ENCODE assay signal across 8 cellular contexts in genomic region chr6:26520840-26521484, GRCh38. TPM values are rescaled to one million over a fixed set of nuclear protein-coding genes. Genes with fewer than 3 reads are reported as not detected.
DNase-seq lines count a peak whose midpoint lies in the region; ATAC-seq and TF ChIP-seq lines count a peak whose summit lies in the region.

No MANE protein-coding gene starts in this region.

- H3K4me3 ChIP-seq in right cardiac atrium (ENCODE audit: low read length) = peak overlapping the region; percentile 97
- peak overlapping the region; percentile 56 to 88 for H3K4me3 ChIP-seq in vagina

- no peak for TF ChIP-seq POLR2A in vagina (IDR thresholded peaks at IDR 0.05)

- no peaks in the 10 kb centered on the region for H3K9me3 ChIP-seq in right cardiac atrium (ENCODE audit: control insufficient read depth, low read length)
- H3K9me3 ChIP-seq in vagina = no peaks in the 10 kb centered on the region

- peaks cover 2% of the 10 kb centered on the region for H3K36me3 Mint-ChIP-seq in T-helper 1 cell treated with Interleukin-12 subunit alpha and Interleukin-12 subunit beta and Interleukin-4 antibody, amounts not matched to agents 30 μg/mL and 1 μg/mL, for 36 hours (ENCODE audit: low read depth)

- H3K4me1 Mint-ChIP-seq in T-helper 1 cell treated with Interleukin-12 subunit alpha and Interleukin-12 subunit beta and Interleukin-4 antibody, amounts not matched to agents 30 μg/mL and 1 μg/mL, for 36 hours (ENCODE audit: low read depth) = peaks cover 26% of the 10 kb centered on the region

- peak overlapping the region; percentile 98 for H3K27ac Mint-ChIP-seq in T-helper 1 cell treated with Interleukin-12 subunit alpha and Interleukin-12 subunit beta and Interleukin-4 antibody, amounts not matched to agents 30 μg/mL and 1 μg/mL, for 36 hours

- ATAC-seq in HG02759 (IDR thresholded peaks at IDR 0.05; ENCODE audit: unreplicated experiment) (peak; percentile 62), right cardiac atrium (peak; percentile 93 to 94)

- DNase-seq in GM13976 (ENCODE audit: low spot score) (peak; percentile 94), NCI-H128 (lab: John Stamatoyannopoulos, UW; ENCODE audit: unreplicated experiment) (peak; percentile 73), amygdala (lab: John Stamatoyannopoulos, UW) (peak in 55 of 56 donors; percentile 21 to 93 (median 83)), right cardiac atrium (peak; percentile 91 to 96 (median 95)), putamen (ENCODE audit: low spot score) (peak; percentile 89), vagina (ENCODE audit: extremely low spot score in 2 of 2) (peak in 1 of 2 donors; percentile 95)

- WGBS in right cardiac atrium = under 1% methylated on average over 43 of the region's 48 CpGs

- H3K27ac ChIP-seq in right cardiac atrium (ENCODE audit: low read length) (peak overlapping the region; percentile 98), vagina (peak overlapping the region; percentile 91)

- H3K4me3 Mint-ChIP-seq in T-helper 1 cell treated with Interleukin-12 subunit alpha and Interleukin-12 subunit beta and Interleukin-4 antibody, amounts not matched to agents 30 μg/mL and 1 μg/mL, for 36 hours = peak overlapping the region; percentile 88

- H3K9me3 Mint-ChIP-seq in T-helper 1 cell treated with Interleukin-12 subunit alpha and Interleukin-12 subunit beta and Interleukin-4 antibody, amounts not matched to agents 30 μg/mL and 1 μg/mL, for 36 hours = no peaks in the 10 kb centered on the region

- H3K27me3 ChIP-seq in right cardiac atrium (ENCODE audit: control insufficient read depth, insufficient read depth) = no peaks in the 10 kb centered on the region
- H3K27me3 ChIP-seq in vagina = no peaks in the 10 kb centered on the region

- H3K27me3 Mint-ChIP-seq in T-helper 1 cell treated with Interleukin-12 subunit alpha and Interleukin-12 subunit beta and Interleukin-4 antibody, amounts not matched to agents 30 μg/mL and 1 μg/mL, for 36 hours (ENCODE audit: low read depth) = peaks cover 10% of the 10 kb centered on the region

- H3K36me3 ChIP-seq in vagina = no peaks in the 10 kb centered on the region

- no peaks in the 10 kb centered on the region for H3K4me1 ChIP-seq in right cardiac atrium (ENCODE audit: control insufficient read depth, insufficient read depth, low read length)
- peaks cover 15% of the 10 kb centered on the region for H3K4me1 ChIP-seq in vagina

- in situ Hi-C loops in GM13976 (cut with MboI; ENCODE audit: low sequenced_read_pairs, unreplicated experiment) = no loop called here

- TF ChIP-seq CTCF in GM13976 (IDR thresholded peaks at IDR 0.05; ENCODE audit: borderline replicate concordance, control extremely low read depth, extremely low read depth, insufficient read depth, missing control alignments) = no peak
- TF ChIP-seq CTCF in vagina (IDR thresholded peaks at IDR 0.05) = no peak

- intact Hi-C loops in right cardiac atrium (cut with DNase I) = no loop called here
- intact Hi-C loops in vagina (cut with DNase I) = no loop called here

RNA-seq across cellular contexts. Expression of gene HMGN4, which starts 17.2 kb away (rescaled TPM):
- total RNA-seq in right cardiac atrium (10 to 100 TPM; 34.6 to 42.9 (median 35.9) TPM), vagina (58.4 TPM)
- 20.1 TPM for polyA plus RNA-seq in right cardiac atrium

RNA-seq across cellular contexts. Expression of gene BTN1A1, which starts 20.9 kb away (rescaled TPM):
- total RNA-seq in right cardiac atrium (not detected), vagina (not detected)
- polyA plus RNA-seq in right cardiac atrium = not detected
